ENCODE assay signal across 9 cellular contexts in the genomic region with DNA sequence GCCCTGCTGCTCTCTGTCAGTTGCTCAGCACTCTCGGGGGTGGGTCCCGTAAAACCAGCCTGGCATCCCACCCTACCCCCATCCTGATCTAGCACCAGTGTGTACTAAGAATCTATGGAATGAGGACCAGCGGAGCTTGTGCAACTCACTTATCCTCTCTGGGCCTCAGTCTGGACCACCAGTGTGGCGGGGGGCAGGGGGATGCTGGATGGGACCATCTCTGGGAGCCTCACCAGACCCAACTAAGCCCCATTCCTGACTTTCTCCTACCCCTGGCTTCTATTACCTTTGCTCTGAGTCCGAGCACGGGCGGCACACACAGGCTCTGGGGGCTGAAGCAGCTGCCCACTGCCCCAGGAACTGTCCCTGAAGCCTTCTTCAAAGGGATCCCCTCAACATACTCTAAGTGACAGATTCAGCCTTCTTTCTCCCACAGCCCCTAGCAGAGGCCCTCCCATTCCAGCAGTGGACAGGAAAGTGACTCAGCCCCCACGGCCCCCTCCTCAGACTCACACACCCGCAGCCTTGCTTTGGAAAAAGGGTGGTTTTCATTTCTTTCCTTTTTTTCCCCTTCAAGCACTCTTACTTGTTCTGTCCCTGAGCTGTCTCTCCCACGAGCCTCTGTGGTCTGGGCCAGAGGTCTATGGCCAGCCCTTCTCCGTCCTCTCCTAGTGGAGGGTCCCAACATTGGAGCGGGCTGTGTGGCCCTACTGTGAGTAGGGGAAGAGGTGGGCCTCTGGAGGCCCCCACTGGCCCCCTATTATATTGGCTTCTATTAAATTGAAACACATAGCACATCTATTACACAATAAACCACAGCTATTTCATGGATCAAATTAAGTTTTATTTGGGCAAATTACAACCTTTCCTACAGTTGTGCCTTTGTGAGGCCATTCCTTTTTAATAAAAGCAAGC.
DNase-seq lines count a peak whose midpoint lies in the region; ATAC-seq and TF ChIP-seq lines count a peak whose summit lies in the region.
"Had no signal": no experiment of that assay in that cellular context is flagged by ENCODE, and none has a peak within 500 bp of the region (broad histone marks: within the 10 kb centered on the region; RNA-seq: fewer than 3 reads in every experiment).

No MANE protein-coding gene starts in this region.

- H3K9me3 ChIP-seq in A673 (ENCODE audit: low read depth, low read length, poor library complexity, severe bottlenecking) (no peaks in the 10 kb centered on the region), PC-3 (ENCODE audit: low read length) (no peaks in the 10 kb centered on the region), esophagus (ENCODE audit: control insufficient read depth in 2 of 2, insufficient read depth in 1 of 2, low read depth in 1 of 2, low read length in 1 of 2) (no peaks in the 10 kb centered on the region), neuron (ENCODE audit: low read length) (no peaks in the 10 kb centered on the region)

- BruUV-seq in A673 (replicated peaks; lab: Mats Ljungman, UMichigan) (no TSS peak), PC-3 (replicated peaks; lab: Mats Ljungman, UMichigan) (TSS peak; percentile 57)

- H3K9me2 ChIP-seq in PC-3 (replicated peaks; ENCODE audit: low read length): no peaks in the 10 kb centered on the region

- TF ChIP-seq CTCF in A673 (conservative IDR thresholded peaks at IDR 0.05; ENCODE audit: low read depth, low read length): no peak
- TF ChIP-seq CTCF in PC-3 (conservative IDR thresholded peaks at IDR 0.05; ENCODE audit: low read depth, low read length): no peak

- H3K9ac ChIP-seq in PC-3 (ENCODE audit: low read length): peak overlapping the region; percentile 53

- H3K27me3 ChIP-seq in A673 (replicated peaks; ENCODE audit: insufficient read depth, low read depth, low read length, poor library complexity) (no peaks in the 10 kb centered on the region), PC-3 (ENCODE audit: low read length) (no peaks in the 10 kb centered on the region), esophagus (ENCODE audit: control insufficient read depth in 1 of 2, insufficient read depth in 2 of 2, low read length in 2 of 2) (no peaks in the 10 kb centered on the region), neuron (ENCODE audit: insufficient read depth, low read length) (no peaks in the 10 kb centered on the region)

- no peaks in the 10 kb centered on the region for H4K20me1 ChIP-seq in PC-3 (ENCODE audit: low read length)

- peaks cover 24% of the 10 kb centered on the region for H3K4me1 ChIP-seq in A673 (ENCODE audit: insufficient read depth, low read length, poor library complexity, severe bottlenecking)
- peaks cover 55% of the 10 kb centered on the region for H3K4me1 ChIP-seq in PC-3 (ENCODE audit: insufficient read depth, low read length)
- H3K4me1 ChIP-seq in esophagus (ENCODE audit: control insufficient read depth in 2 of 2, insufficient read depth in 2 of 2, low read length in 1 of 2): peaks cover 6 to 11% of the 10 kb centered on the region in 2 donors
- peaks cover 31% of the 10 kb centered on the region for H3K4me1 ChIP-seq in neuron (ENCODE audit: insufficient read depth, low read length)

- H3K36me3 ChIP-seq in A673 (ENCODE audit: insufficient read depth, low read length, poor library complexity, severe bottlenecking) (no peaks in the 10 kb centered on the region), PC-3 (ENCODE audit: low read depth, low read length) (no peaks in the 10 kb centered on the region), esophagus (ENCODE audit: control insufficient read depth in 2 of 2, insufficient read depth in 2 of 2, low read length in 1 of 2) (no peaks in the 10 kb centered on the region), neuron (ENCODE audit: insufficient read depth, low read length) (no peaks in the 10 kb centered on the region)

- H2AFZ ChIP-seq in PC-3 (ENCODE audit: low read length): peak overlapping the region; percentile 47; the same call in 1 of the 2 replicates
- peak overlapping the region; percentile 73 for H2AFZ ChIP-seq in neuron (ENCODE audit: low read depth, low read length)

- no peaks in the 10 kb centered on the region for H3F3A ChIP-seq in PC-3 (ENCODE audit: low read length, unreplicated experiment)

- POLR2A ChIA-PET in A673 (lab: Charles Lee; ENCODE audit: low non-redundant PET): interaction anchor here (0.6 kb wide), 1 partner anchor 61 kb away, joined by 4 read pairs; no protein-coding TSS in a partner anchor
- POLR2A ChIA-PET in PC-3 (lab: Charles Lee; ENCODE audit: unreplicated experiment): no interaction called here

- intact Hi-C loops in A673 (cut with micrococcal nuclease; ENCODE audit: unreplicated experiment) (no loop called here), PC-3 (cut with micrococcal nuclease) (loop anchor here (2.0 to 5.0 kb wide), 2 partner anchors 28 to 50 kb away; no protein-coding TSS in a partner anchor)

- no peak overlapping the region for H3K4me3 ChIP-seq in A673 (ENCODE audit: low read depth, low read length, poor library complexity, severe bottlenecking)
- H3K4me3 ChIP-seq in PC-3 (ENCODE audit: low read length): peak overlapping the region; percentile 31; the same call in 1 of the 2 replicates
- no peak overlapping the region for H3K4me3 ChIP-seq in esophagus (ENCODE audit: low read depth in 1 of 2, low read length in 2 of 2)
- H3K4me3 ChIP-seq in neuron (ENCODE audit: low read length): peak overlapping the region; percentile 0

- H3K79me2 ChIP-seq in PC-3 (ENCODE audit: low read length): no peaks in the 10 kb centered on the region

- peak; percentile 41 for DNase-seq in A673 (ENCODE audit: low spot score)
- peak; percentile 25 for DNase-seq in PC-3
- no peak for DNase-seq in NCI-H2171 treated with DMSO at 0.1 percent for 48 hours (lab: John Stamatoyannopoulos, UW)
- no peak for DNase-seq in hepatic stellate cell (ENCODE audit: low spot score)
- DNase-seq: CD4-positive, CD25-positive, alpha-beta regulatory T cell had no signal

- WGBS in esophagus, 2 donors: 75 to 77% methylated on average over 12 of the region's 12 CpGs

- CTCF ChIA-PET in A673 (lab: Charles Lee) (interaction anchor here (1.0 kb wide), 1 partner anchor 13 kb away, joined by 3 read pairs; no protein-coding TSS in a partner anchor), PC-3 (lab: Charles Lee) (interaction anchor here (0.8 to 1.0 kb wide), 2 partner anchors 81 to 183 kb away, joined by 3 to 6 read pairs; no protein-coding TSS in a partner anchor)

- peak; percentile 21 for ATAC-seq in PC-3
- no peak for ATAC-seq in GM18511 (IDR thresholded peaks at IDR 0.05; ENCODE audit: unreplicated experiment)
- ATAC-seq in GM21447 (IDR thresholded peaks at IDR 0.05; ENCODE audit: unreplicated experiment): no peak

- H3K27ac ChIP-seq in A673 (ENCODE audit: low read depth, low read length, poor library complexity, severe bottlenecking) (peak overlapping the region; percentile 57), PC-3 (ENCODE audit: low read length) (peak overlapping the region; percentile 85), esophagus (ENCODE audit: low read depth in 2 of 2, low read length in 1 of 2) (peak overlapping the region; percentile 62 to 65)

- H3K4me2 ChIP-seq in PC-3 (ENCODE audit: low read length): peak overlapping the region; percentile 81

Comparison
In these comparisons a context has a peak if more than half of its experiments do, and no peak if none do; other contexts are left out.
1. DNase-seq: peak in A673 (single experiment) and PC-3 (single experiment); none in NCI-H2171 treated with DMSO at 0.1 percent for 48 hours (single experiment) and hepatic stellate cell (single experiment).
2. H3K4me3 ChIP-seq: peak in PC-3 (single experiment) and neuron (single experiment); none in A673 (single experiment) and esophagus (0 of 2).
3. Peak in every context shown above with its lines, with median percentiles within 50 percentile points of each other: H3K27ac ChIP-seq.